In the genomic region with DNA sequence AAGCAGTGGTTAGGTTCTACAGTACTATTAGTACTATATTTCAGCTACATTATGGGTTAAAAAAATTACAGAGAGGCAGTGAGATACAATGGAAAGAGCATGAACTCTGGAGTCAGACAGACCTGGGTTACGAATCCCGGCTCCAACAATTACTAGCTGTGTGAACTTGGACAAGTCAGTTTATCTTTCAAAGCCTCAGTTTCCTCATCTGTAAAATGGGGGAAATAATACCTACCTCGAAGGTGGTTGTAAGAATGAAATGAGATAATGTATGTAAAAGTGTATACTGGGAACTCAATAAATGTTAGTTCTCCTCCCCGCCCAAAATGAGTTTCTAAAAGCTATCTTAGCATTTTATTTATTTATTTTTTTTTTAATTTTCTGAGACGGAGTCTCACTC, we compare ENCODE assay signal across 22 cellular contexts. TPM values are rescaled to one million over a fixed set of nuclear protein-coding genes. Genes with fewer than 3 reads are reported as not detected.
A peak's percentile ranks its signal among the peaks of the same experiment; 100 is the strongest.
DNase-seq lines count a peak whose midpoint lies in the region; ATAC-seq, FAIRE-seq and TF ChIP-seq lines count a peak whose summit lies in the region.
"Had no signal": no experiment of that assay in that cellular context is flagged by ENCODE, and none has a peak within 500 bp of the region (broad histone marks: within the 10 kb centered on the region; RNA-seq: fewer than 3 reads in every experiment).

No MANE protein-coding gene starts in this region.

- H3K36me3 Mint-ChIP-seq in activated naive CD4-positive, alpha-beta T cell treated with anti-CD3 and anti-CD28 coated beads, Interleukin-2, amount 10 ng/mL, durations not matched to agents 7 days and 5 days = peaks cover 32% of the 10 kb centered on the region

- H3K9me3 ChIP-seq in K562 (replicated peaks; ENCODE audit: control insufficient read depth, insufficient read depth, low read depth, low read length) = no peaks in the 10 kb centered on the region
- no peaks in the 10 kb centered on the region for H3K9me3 ChIP-seq in osteoblast (ENCODE audit: low read depth, low read length)
- H3K9me3 ChIP-seq: A549, BLaER1, HAP-1 had no signal

- no peaks in the 10 kb centered on the region for H3K9me3 Mint-ChIP-seq in activated naive CD4-positive, alpha-beta T cell treated with anti-CD3 and anti-CD28 coated beads, Interleukin-2, amount 10 ng/mL, durations not matched to agents 7 days and 5 days
- H3K9me3 Mint-ChIP-seq: CD14-positive monocyte; CD4-positive, alpha-beta memory T cell; IgD-negative memory B cell had no signal

- H3K27me3 Mint-ChIP-seq in activated naive CD4-positive, alpha-beta T cell treated with anti-CD3 and anti-CD28 coated beads, Interleukin-2, amount 10 ng/mL, durations not matched to agents 7 days and 5 days = no peaks in the 10 kb centered on the region
- H3K27me3 Mint-ChIP-seq: CD4-positive, alpha-beta memory T cell; IgD-negative memory B cell had no signal

- H3K4me3 ChIP-seq in K562 (no peak overlapping the region), osteoblast (ENCODE audit: insufficient read depth, low read length) (no peak overlapping the region)
- H3K4me3 ChIP-seq: A549, BLaER1, HAP-1 had no signal

- no peak for TF ChIP-seq EP300 in K562 (IDR thresholded peaks at IDR 0.05; ENCODE audit: low read length)

- WGBS in K562 (ENCODE audit: insufficient coverage, low coverage, missing lambda C conversion rate) = 91% methylated on average over 5 of the region's 5 CpGs

- H4K20me1 ChIP-seq in K562 (replicated peaks; ENCODE audit: control insufficient read depth, insufficient read depth, low read length) (no peaks in the 10 kb centered on the region), osteoblast (ENCODE audit: insufficient read depth, low read length) (no peaks in the 10 kb centered on the region)
- H4K20me1 ChIP-seq: BLaER1 had no signal

- no peak overlapping the region for H3K4me2 ChIP-seq in K562 (ENCODE audit: insufficient read depth, low read length)
- H3K4me2 ChIP-seq in osteoblast (ENCODE audit: insufficient read depth, low read length) = no peak overlapping the region
- H3K4me2 ChIP-seq: A549, BLaER1 had no signal

- CTCF ChIA-PET in activated naive CD4-positive, alpha-beta T cell treated with anti-CD3 and anti-CD28 coated beads, Interleukin-2, amount 10 ng/mL, durations not matched to agents 7 days and 5 days (lab: Charles Lee) = interaction anchor here (0.8 kb wide), 1 partner anchor 167 kb away, joined by 3 read pairs; no protein-coding TSS in a partner anchor
- CTCF ChIA-PET in K562 (lab: Yijun Ruan, JAX; ENCODE audit: low intra/inter-chr PET ratio) = no interaction called here

- H3K4me1 ChIP-seq in K562 (replicated peaks in 1 of 2; ENCODE audit: control insufficient read depth in 2 of 2, insufficient read depth in 2 of 2, low read length in 2 of 2) (no peaks in the 10 kb centered on the region), osteoblast (ENCODE audit: insufficient read depth, low read length) (no peaks in the 10 kb centered on the region)
- H3K4me1 ChIP-seq: BLaER1 had no signal

- no peak overlapping the region for H3K27ac ChIP-seq in K562 (ENCODE audit: extremely low read depth, low read depth, low read length)
- no peak overlapping the region for H3K27ac ChIP-seq in osteoblast (ENCODE audit: low read depth, low read length)
- H3K27ac ChIP-seq: 22Rv1, A549, BLaER1 had no signal

- no peaks in the 10 kb centered on the region for H3K79me2 ChIP-seq in K562 (ENCODE audit: control insufficient read depth, insufficient read depth, low read length)
- H3K79me2 ChIP-seq in osteoblast (ENCODE audit: insufficient read depth, low read length) = no peaks in the 10 kb centered on the region

- in situ Hi-C loops in K562 (cut with MboI) = no loop called here

- peak overlapping the region; percentile 49 for H3K27ac Mint-ChIP-seq in activated naive CD4-positive, alpha-beta T cell treated with anti-CD3 and anti-CD28 coated beads, Interleukin-2, amount 10 ng/mL, durations not matched to agents 7 days and 5 days
- H3K27ac Mint-ChIP-seq: CD14-positive monocyte; CD4-positive, alpha-beta memory T cell; IgD-negative memory B cell had no signal

- no peak overlapping the region for H2AFZ ChIP-seq in K562 (ENCODE audit: low read depth, low read length)
- no peak overlapping the region for H2AFZ ChIP-seq in osteoblast (ENCODE audit: low read length)

- BruUV-seq in K562 (replicated peaks; lab: Mats Ljungman, UMichigan) = no TSS peak

- no peaks in the 10 kb centered on the region for H3K9me1 ChIP-seq in K562 (ENCODE audit: control insufficient read depth, insufficient read depth, low read length)

- no peaks in the 10 kb centered on the region for H3K27me3 ChIP-seq in K562 (ENCODE audit: control insufficient read depth in 2 of 2, insufficient read depth in 2 of 2, low read length in 2 of 2)
- no peaks in the 10 kb centered on the region for H3K27me3 ChIP-seq in osteoblast (ENCODE audit: insufficient read depth, low read length)
- H3K27me3 ChIP-seq: BLaER1 had no signal

- ATAC-seq in K562 = no peak
- ATAC-seq in HG02840 (IDR thresholded peaks at IDR 0.05; ENCODE audit: low FRiP score, unreplicated experiment) = no peak
- no peak for ATAC-seq in HG03342 (IDR thresholded peaks at IDR 0.05; ENCODE audit: unreplicated experiment)
- ATAC-seq: A549 had no signal

- TF ChIP-seq RAD21 in K562 (CRISPR knock-in tag; conservative IDR thresholded peaks at IDR 0.05 in 1 of 2, IDR thresholded peaks at IDR 0.05 in 1 of 2) = no peak

- TF ChIP-seq POLR2A in K562 (conservative IDR thresholded peaks at IDR 0.05) = no peak

- no peak for FAIRE-seq in K562 (lab: Jason Lieb, UNC)
- FAIRE-seq: A549, GM12892, GM18507, HTR-8/SVneo had no signal

- no peaks in the 10 kb centered on the region for H3K4me1 Mint-ChIP-seq in activated naive CD4-positive, alpha-beta T cell treated with anti-CD3 and anti-CD28 coated beads, Interleukin-2, amount 10 ng/mL, durations not matched to agents 7 days and 5 days
- H3K4me1 Mint-ChIP-seq: CD14-positive monocyte had no signal

- no peak for DNase-seq in activated naive CD4-positive, alpha-beta T cell treated with anti-CD3 and anti-CD28 coated beads, Interleukin-2, amount 10 ng/mL, durations not matched to agents 7 days and 5 days
- DNase-seq in activated naive CD4-positive, alpha-beta T cell treated with anti-CD3 and anti-CD28 coated beads, Interleukin-2, amount 50 U/mL, for 16 hours = no peak
- DNase-seq in K562 (ENCODE audit: extremely low read depth in 1 of 4, low spot score in 3 of 4) (no peak), osteoblast (ENCODE audit: insufficient read length, low spot score, missing footprints) (peak; percentile 13), AG08395 (ENCODE audit: low spot score) (no peak)
- DNase-seq: CD4-positive, alpha-beta memory T cell; DMS153; DMS79; GDM1; GOT3; KG1 had no signal

- intact Hi-C loops in K562 (cut with micrococcal nuclease) = no loop called here

- no peak overlapping the region for H3K4me3 Mint-ChIP-seq in activated naive CD4-positive, alpha-beta T cell treated with anti-CD3 and anti-CD28 coated beads, Interleukin-2, amount 10 ng/mL, durations not matched to agents 7 days and 5 days
- H3K4me3 Mint-ChIP-seq: CD14-positive monocyte; CD4-positive, alpha-beta memory T cell; IgD-negative memory B cell had no signal

- H3K9ac ChIP-seq in K562 (ENCODE audit: insufficient read depth in 1 of 2, low read depth in 2 of 2, low read length in 2 of 2) = no peak overlapping the region
- H3K9ac ChIP-seq: BLaER1 had no signal

- POLR2A ChIA-PET in K562 (lab: Yijun Ruan, JAX) = interaction anchor here (0.6 to 1.2 kb wide), 5 partner anchors 9 to 60 kb away, joined by 3 to 4 read pairs (median 3); no protein-coding TSS in a partner anchor

- no peak for TF ChIP-seq CTCF in K562 (IDR thresholded peaks at IDR 0.05 in 2 of 3, conservative IDR thresholded peaks at IDR 0.05 in 1 of 3; ENCODE audit: insufficient read depth in 2 of 3, low read depth in 1 of 3, low read length in 3 of 3)
- TF ChIP-seq CTCF in osteoblast (IDR thresholded peaks at IDR 0.05; ENCODE audit: extremely low read depth, low read depth, low read length) = no peak

- peaks cover 7% of the 10 kb centered on the region; the same call in 2 of the 3 replicates for H3K36me3 ChIP-seq in K562 (ENCODE audit: control insufficient read depth, insufficient read depth, low read length)
- no peaks in the 10 kb centered on the region for H3K36me3 ChIP-seq in osteoblast (ENCODE audit: insufficient read depth, low read length)

RNA-seq across cellular contexts. Expression of a gene that starts 59.5 kb away (rescaled TPM):
- total RNA-seq in K562 (2011; cell fraction: chromatin; rRNA removed; ENCODE audit: low replicate concordance) = 109 and 156 TPM in 2 replicates
- 69.1 and 85.2 TPM in 2 replicates for total RNA-seq in K562 (2011; cell fraction: nucleolus; rRNA removed)
- total RNA-seq in K562 (2011; cell fraction: nucleoplasm; rRNA removed) = 122 and 176 TPM in 2 replicates
- total RNA-seq in K562 (2014; rRNA removed) = 53.6 and 64.4 TPM in 2 replicates
- total RNA-seq in K562 (2014; rRNA removed; fragmentation: Illumina TruSeq; extraction: Trizol) = 67.5 and 71.8 TPM in 2 replicates
- 51.0 and 58.7 TPM in 2 replicates for total RNA-seq in K562 (2015; rRNA removed; fragmentation: Illumina TruSeq; extraction: Trizol)
- 115 and 122 TPM in 2 replicates for total RNA-seq in K562 (2021)
- 89.2 and 108 TPM in 2 replicates for polyA plus RNA-seq in K562 (2011; rRNA removed)
- 37.6 and 47.6 TPM in 2 replicates for polyA plus RNA-seq in K562 (2011; cell fraction: cytosol; rRNA removed)
- polyA plus RNA-seq in K562 (2011; cell fraction: nucleus; rRNA removed) = 109 and 157 TPM in 2 replicates
- polyA plus RNA-seq in K562 (2012) = 86.3 and 96.6 TPM in 2 replicates
- polyA plus RNA-seq in K562 (2014; fragmentation: Illumina TruSeq; extraction: Trizol) = 120 and 133 TPM in 2 replicates
- polyA plus RNA-seq in K562 (2014; fragmentation: Nextera tagmentation; extraction: Ambion mirVana) = 100 to 1,000 TPM; 126 to 198 TPM
- 54.8 and 58.6 TPM in 2 replicates for polyA plus RNA-seq in K562 (2014; rRNA removed)
- 138 and 184 TPM in 2 replicates for polyA minus RNA-seq in K562 (2011; rRNA and poly(A)+ RNA removed)
- 40.4 and 45.1 TPM in 2 replicates for polyA minus RNA-seq in K562 (2011; cell fraction: cytosol; rRNA and poly(A)+ RNA removed)
- 43.6 and 99.0 TPM in 2 replicates for polyA minus RNA-seq in K562 (2011; cell fraction: nucleus; rRNA and poly(A)+ RNA removed)
- 6.2 and 7.7 TPM in 2 replicates for total RNA-seq in osteoblast

RNA-seq across cellular contexts. Expression of a gene that starts 59.7 kb away (rescaled TPM):
- total RNA-seq in K562 (2011; cell fraction: chromatin; rRNA removed; ENCODE audit: low replicate concordance) = 88.1 and 106 TPM in 2 replicates
- total RNA-seq in K562 (2011; cell fraction: nucleolus; rRNA removed) = 51.9 and 58.0 TPM in 2 replicates
- total RNA-seq in K562 (2011; cell fraction: nucleoplasm; rRNA removed) = 48.1 and 55.9 TPM in 2 replicates
- 70.5 and 74.5 TPM in 2 replicates for total RNA-seq in K562 (2014; rRNA removed)
- total RNA-seq in K562 (2014; rRNA removed; fragmentation: Illumina TruSeq; extraction: Trizol) = 66.7 and 69.9 TPM in 2 replicates
- 66.6 and 69.7 TPM in 2 replicates for total RNA-seq in K562 (2015; rRNA removed; fragmentation: Illumina TruSeq; extraction: Trizol)
- total RNA-seq in K562 (2021) = 65.8 and 72.0 TPM in 2 replicates
- 80.7 and 91.8 TPM in 2 replicates for polyA plus RNA-seq in K562 (2011; rRNA removed)
- 59.6 and 80.5 TPM in 2 replicates for polyA plus RNA-seq in K562 (2011; cell fraction: cytosol; rRNA removed)
- polyA plus RNA-seq in K562 (2011; cell fraction: nucleus; rRNA removed) = 53.3 and 69.5 TPM in 2 replicates
- polyA plus RNA-seq in K562 (2012) = 42.5 and 53.0 TPM in 2 replicates
- 82.6 and 91.6 TPM in 2 replicates for polyA plus RNA-seq in K562 (2014; fragmentation: Illumina TruSeq; extraction: Trizol)
- 10 to 100 TPM; 26.4 to 46.9 TPM for polyA plus RNA-seq in K562 (2014; fragmentation: Nextera tagmentation; extraction: Ambion mirVana)
- polyA plus RNA-seq in K562 (2014; rRNA removed) = 61.7 and 63.5 TPM in 2 replicates
- polyA minus RNA-seq in K562 (2011; rRNA and poly(A)+ RNA removed) = 103 and 109 TPM in 2 replicates
- 47.2 and 49.7 TPM in 2 replicates for polyA minus RNA-seq in K562 (2011; cell fraction: cytosol; rRNA and poly(A)+ RNA removed)
- polyA minus RNA-seq in K562 (2011; cell fraction: nucleus; rRNA and poly(A)+ RNA removed) = 26.9 and 57.0 TPM in 2 replicates
- total RNA-seq in osteoblast = 0.72 and 1.2 TPM in 2 replicates

Comparison
In these comparisons a context has a peak if more than half of its experiments do, and no peak if none do; other contexts are left out.
1. RNA of a gene that starts 59.7 kb away (total RNA-seq): 48.1 to 106 TPM in K562; 0.72 to 1.2 TPM in osteoblast; every median in the first group is over 10 times any median in the second.